1 cellular context compared by ENCODE assay signal in genomic region chr9:128648206-128648605, GRCh38.
TF ChIP-seq lines count a peak whose summit lies in the region.

No MANE protein-coding gene starts in this region.

TF ChIP-seq in HepG2, 621 proteins besides CTCF, POLR2A, EP300 and RAD21:
- TF ChIP-seq ZMYM3 (CRISPR knock-in tag; IDR thresholded peaks at IDR 0.05) (peak; percentile 35; the same call in 1 of the 2 replicates), STAG1 (CRISPR knock-in tag; IDR thresholded peaks at IDR 0.05) (peak; percentile 83), ZNF768 (CRISPR knock-in tag; IDR thresholded peaks at IDR 0.05) (0 out of 2 replicates have a peak, but pooled peaks have one; percentile 35), HNRNPL (IDR thresholded peaks at IDR 0.05; ENCODE audit: low read depth, low read length) (0 out of 2 replicates have a peak, but pooled peaks have one; percentile 31), FOXP4 (CRISPR knock-in tag; IDR thresholded peaks at IDR 0.05) (0 out of 2 replicates have a peak, but pooled peaks have one; percentile 18), ZFY (CRISPR knock-in tag; IDR thresholded peaks at IDR 0.05) (peak; percentile 78), ZBTB33 (CRISPR knock-in tag; IDR thresholded peaks at IDR 0.05) (peak; percentile 99), ZNF121 (CRISPR knock-in tag; IDR thresholded peaks at IDR 0.05) (peak; percentile 99), GABPB1 (CRISPR knock-in tag; IDR thresholded peaks at IDR 0.05) (peak; percentile 25; the same call in 1 of the 2 replicates), SMC3 (IDR thresholded peaks at IDR 0.05; ENCODE audit: low read length) (peak; percentile 13; the same call in 1 of the 2 replicates), ZMYM2 (CRISPR knock-in tag; IDR thresholded peaks at IDR 0.05) (0 out of 2 replicates have a peak, but pooled peaks have one; percentile 41), ZBTB38 (CRISPR knock-in tag; IDR thresholded peaks at IDR 0.05) (peak; percentile 91), ZFX (CRISPR knock-in tag; IDR thresholded peaks at IDR 0.05; ENCODE audit: low read depth) (peak; percentile 85)
- TF ChIP-seq, protein P1, sequence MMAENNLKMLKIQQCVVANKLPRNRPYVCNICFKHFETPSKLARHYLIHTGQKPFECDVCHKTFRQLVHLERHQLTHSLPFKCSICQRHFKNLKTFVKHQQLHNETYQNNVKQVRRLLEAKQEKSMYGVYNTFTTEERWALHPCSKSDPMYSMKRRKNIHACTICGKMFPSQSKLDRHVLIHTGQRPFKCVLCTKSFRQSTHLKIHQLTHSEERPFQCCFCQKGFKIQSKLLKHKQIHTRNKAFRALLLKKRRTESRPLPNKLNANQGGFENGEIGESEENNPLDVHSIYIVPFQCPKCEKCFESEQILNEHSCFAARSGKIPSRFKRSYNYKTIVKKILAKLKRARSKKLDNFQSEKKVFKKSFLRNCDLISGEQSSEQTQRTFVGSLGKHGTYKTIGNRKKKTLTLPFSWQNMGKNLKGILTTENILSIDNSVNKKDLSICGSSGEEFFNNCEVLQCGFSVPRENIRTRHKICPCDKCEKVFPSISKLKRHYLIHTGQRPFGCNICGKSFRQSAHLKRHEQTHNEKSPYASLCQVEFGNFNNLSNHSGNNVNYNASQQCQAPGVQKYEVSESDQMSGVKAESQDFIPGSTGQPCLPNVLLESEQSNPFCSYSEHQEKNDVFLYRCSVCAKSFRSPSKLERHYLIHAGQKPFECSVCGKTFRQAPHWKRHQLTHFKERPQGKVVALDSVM (CRISPR knock-in tag; IDR thresholded peaks at IDR 0.05), result peak; percentile 85; the same call in 1 of the 2 replicates
- TF ChIP-seq, protein P2, sequence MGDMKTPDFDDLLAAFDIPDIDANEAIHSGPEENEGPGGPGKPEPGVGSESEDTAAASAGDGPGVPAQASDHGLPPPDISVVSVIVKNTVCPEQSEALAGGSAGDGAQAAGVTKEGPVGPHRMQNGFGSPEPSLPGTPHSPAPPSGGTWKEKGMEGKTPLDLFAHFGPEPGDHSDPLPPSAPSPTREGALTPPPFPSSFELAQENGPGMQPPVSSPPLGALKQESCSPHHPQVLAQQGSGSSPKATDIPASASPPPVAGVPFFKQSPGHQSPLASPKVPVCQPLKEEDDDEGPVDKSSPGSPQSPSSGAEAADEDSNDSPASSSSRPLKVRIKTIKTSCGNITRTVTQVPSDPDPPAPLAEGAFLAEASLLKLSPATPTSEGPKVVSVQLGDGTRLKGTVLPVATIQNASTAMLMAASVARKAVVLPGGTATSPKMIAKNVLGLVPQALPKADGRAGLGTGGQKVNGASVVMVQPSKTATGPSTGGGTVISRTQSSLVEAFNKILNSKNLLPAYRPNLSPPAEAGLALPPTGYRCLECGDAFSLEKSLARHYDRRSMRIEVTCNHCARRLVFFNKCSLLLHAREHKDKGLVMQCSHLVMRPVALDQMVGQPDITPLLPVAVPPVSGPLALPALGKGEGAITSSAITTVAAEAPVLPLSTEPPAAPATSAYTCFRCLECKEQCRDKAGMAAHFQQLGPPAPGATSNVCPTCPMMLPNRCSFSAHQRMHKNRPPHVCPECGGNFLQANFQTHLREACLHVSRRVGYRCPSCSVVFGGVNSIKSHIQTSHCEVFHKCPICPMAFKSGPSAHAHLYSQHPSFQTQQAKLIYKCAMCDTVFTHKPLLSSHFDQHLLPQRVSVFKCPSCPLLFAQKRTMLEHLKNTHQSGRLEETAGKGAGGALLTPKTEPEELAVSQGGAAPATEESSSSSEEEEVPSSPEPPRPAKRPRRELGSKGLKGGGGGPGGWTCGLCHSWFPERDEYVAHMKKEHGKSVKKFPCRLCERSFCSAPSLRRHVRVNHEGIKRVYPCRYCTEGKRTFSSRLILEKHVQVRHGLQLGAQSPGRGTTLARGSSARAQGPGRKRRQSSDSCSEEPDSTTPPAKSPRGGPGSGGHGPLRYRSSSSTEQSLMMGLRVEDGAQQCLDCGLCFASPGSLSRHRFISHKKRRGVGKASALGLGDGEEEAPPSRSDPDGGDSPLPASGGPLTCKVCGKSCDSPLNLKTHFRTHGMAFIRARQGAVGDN (CRISPR knock-in tag; IDR thresholded peaks at IDR 0.05), result peak; percentile 65
- TF ChIP-seq, protein P3, sequence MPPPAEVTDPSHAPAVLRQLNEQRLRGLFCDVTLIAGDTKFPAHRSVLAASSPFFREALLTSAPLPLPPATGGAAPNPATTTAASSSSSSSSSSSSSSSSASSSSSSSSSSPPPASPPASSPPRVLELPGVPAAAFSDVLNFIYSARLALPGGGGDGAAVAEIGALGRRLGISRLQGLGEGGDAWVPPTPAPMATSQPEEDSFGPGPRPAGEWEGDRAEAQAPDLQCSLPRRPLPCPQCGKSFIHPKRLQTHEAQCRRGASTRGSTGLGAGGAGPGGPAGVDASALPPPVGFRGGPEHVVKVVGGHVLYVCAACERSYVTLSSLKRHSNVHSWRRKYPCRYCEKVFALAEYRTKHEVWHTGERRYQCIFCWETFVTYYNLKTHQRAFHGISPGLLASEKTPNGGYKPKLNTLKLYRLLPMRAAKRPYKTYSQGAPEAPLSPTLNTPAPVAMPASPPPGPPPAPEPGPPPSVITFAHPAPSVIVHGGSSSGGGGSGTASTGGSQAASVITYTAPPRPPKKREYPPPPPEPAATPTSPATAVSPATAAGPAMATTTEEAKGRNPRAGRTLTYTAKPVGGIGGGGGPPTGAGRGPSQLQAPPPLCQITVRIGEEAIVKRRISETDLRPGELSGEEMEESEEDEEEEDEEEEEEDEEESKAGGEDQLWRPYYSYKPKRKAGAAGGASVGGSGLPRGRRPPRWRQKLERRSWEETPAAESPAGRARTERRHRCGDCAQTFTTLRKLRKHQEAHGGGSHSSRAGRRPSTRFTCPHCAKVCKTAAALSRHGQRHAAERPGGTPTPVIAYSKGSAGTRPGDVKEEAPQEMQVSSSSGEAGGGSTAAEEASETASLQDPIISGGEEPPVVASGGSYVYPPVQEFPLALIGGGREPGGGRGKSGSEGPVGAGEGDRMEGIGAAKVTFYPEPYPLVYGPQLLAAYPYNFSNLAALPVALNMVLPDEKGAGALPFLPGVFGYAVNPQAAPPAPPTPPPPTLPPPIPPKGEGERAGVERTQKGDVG (CRISPR knock-in tag; IDR thresholded peaks at IDR 0.05; ENCODE audit: borderline replicate concordance), result peak; percentile 93
TF ChIP-seq in HepG2: peak in this region for 16; not testable (repeated sequence) for 605.
